Comparison of ENCODE assay signal across 18 cellular contexts in the genomic region with DNA sequence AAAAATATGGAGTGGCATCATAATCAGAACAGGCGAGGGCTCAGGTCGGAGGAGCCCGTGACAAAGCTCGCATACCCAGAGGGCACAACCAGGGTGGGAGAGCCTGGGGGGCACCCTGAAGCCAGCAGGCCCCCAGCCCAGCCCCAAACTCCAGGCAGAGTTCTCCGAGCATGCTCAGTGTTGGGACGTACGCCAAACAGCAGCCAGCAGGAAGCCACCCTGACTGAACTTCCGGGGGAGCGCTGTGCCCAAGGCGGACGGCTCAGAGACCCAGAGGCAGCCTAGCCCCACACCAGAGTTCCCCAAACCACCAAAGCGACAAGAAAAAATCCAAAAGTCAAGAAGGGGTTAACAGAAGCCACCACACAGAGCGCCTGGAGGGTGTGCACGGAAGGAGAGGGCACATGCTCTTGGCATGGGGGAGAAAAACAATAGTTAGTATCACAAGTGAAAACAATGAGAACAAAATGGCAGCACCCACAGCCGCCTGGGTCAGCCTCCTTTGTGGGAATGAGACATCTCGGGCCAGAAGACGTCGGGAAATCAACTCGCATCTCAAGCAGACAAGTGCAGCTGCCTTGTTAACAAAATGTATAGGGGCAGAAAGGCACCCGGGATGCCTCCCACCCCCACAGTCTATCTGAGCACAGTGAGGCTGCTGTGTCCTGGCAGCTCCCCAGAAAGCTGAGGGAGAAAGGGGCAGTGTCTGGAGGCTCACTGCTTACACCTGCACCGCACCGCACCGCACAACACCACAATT. TPM values are rescaled to one million over a fixed set of nuclear protein-coding genes. Genes with fewer than 3 reads are reported as not detected.
DNase-seq lines count a peak whose midpoint lies in the region; ATAC-seq, FAIRE-seq and TF ChIP-seq lines count a peak whose summit lies in the region.
"Had no signal": no experiment of that assay in that cellular context is flagged by ENCODE, and none has a peak within 500 bp of the region (broad histone marks: within the 10 kb centered on the region; RNA-seq: fewer than 3 reads in every experiment).

No MANE protein-coding gene starts in this region.

- DNase-seq in stimulated activated naive CD8-positive, alpha-beta T cell treated with anti-CD3 and anti-CD28 coated beads, Interleukin-15, Interleukin-2, amounts not matched to agents 100 U/mL and 50 U/mL, for 24 hours, result no peak
- no peak for DNase-seq in activated CD4-positive, alpha-beta memory T cell treated with anti-CD3 and anti-CD28 coated beads for 36 hours
- DNase-seq in H1 (ENCODE audit: low read depth in 1 of 2, low spot score in 2 of 2) (no peak), dedifferentiated amniotic fluid mesenchymal stem cell (ENCODE audit: extremely low spot score) (no peak), islet precursor cell (no peak), NCI-H1930 (lab: John Stamatoyannopoulos, UW) (no peak)
- DNase-seq: amniotic stem cell, gastrocnemius medialis, NCI-H1436 treated with DMSO at 0.1 percent for 48 hours, OCI-M1, psoas muscle, SJCRH30 had no signal

- H3K9me3 Mint-ChIP-seq in stimulated activated naive CD8-positive, alpha-beta T cell treated with anti-CD3 and anti-CD28 coated beads, Interleukin-15, Interleukin-2, amounts not matched to agents 100 ng/mL and 50 ng/mL, for 24 hours, result no peaks in the 10 kb centered on the region
- H3K9me3 Mint-ChIP-seq in activated CD4-positive, alpha-beta memory T cell treated with anti-CD3 and anti-CD28 coated beads for 36 hours, result no peaks in the 10 kb centered on the region

- H3K23ac ChIP-seq in H1 (ENCODE audit: insufficient read length), result no peak overlapping the region

- TF ChIP-seq POLR2A in H1 (IDR thresholded peaks at IDR 0.05; ENCODE audit: control extremely low read depth in 1 of 2, low read depth in 2 of 2, low read length in 2 of 2), result no peak

- no peak overlapping the region for H3K27ac ChIP-seq in H1 (ENCODE audit: low read depth, low read length)
- H3K27ac ChIP-seq: epithelial cell of prostate, gastrocnemius medialis, psoas muscle, SJCRH30 had no signal

- H3K4me2 ChIP-seq in H1 (ENCODE audit: insufficient read depth in 1 of 2, low read depth in 2 of 2, low read length in 2 of 2), result no peak overlapping the region

- peak overlapping the region; percentile 38 for H4K8ac ChIP-seq in H1 (ENCODE audit: extremely low read depth, insufficient read depth, low read length)

- H3K27ac Mint-ChIP-seq in stimulated activated naive CD8-positive, alpha-beta T cell treated with anti-CD3 and anti-CD28 coated beads, Interleukin-15, Interleukin-2, amounts not matched to agents 100 ng/mL and 50 ng/mL, for 24 hours, result peak overlapping the region; percentile 40
- peak overlapping the region; percentile 63 for H3K27ac Mint-ChIP-seq in activated CD4-positive, alpha-beta memory T cell treated with anti-CD3 and anti-CD28 coated beads for 36 hours

- intact Hi-C loops in activated CD4-positive, alpha-beta memory T cell treated with anti-CD3 and anti-CD28 coated beads for 36 hours (cut with micrococcal nuclease), result no loop called here

- no peak overlapping the region for H3K4ac ChIP-seq in H1 (replicated peaks; ENCODE audit: insufficient read length, low read depth, low read length)

- no peaks in the 10 kb centered on the region for H3K23me2 ChIP-seq in H1 (ENCODE audit: low read depth, low read length)

- peaks cover 19% of the 10 kb centered on the region for H3K36me3 Mint-ChIP-seq in stimulated activated naive CD8-positive, alpha-beta T cell treated with anti-CD3 and anti-CD28 coated beads, Interleukin-15, Interleukin-2, amounts not matched to agents 100 ng/mL and 50 ng/mL, for 24 hours (ENCODE audit: low read depth)
- peaks cover 26% of the 10 kb centered on the region for H3K36me3 Mint-ChIP-seq in activated CD4-positive, alpha-beta memory T cell treated with anti-CD3 and anti-CD28 coated beads for 36 hours

- H3K14ac ChIP-seq in H1 (ENCODE audit: insufficient read length), result no peak overlapping the region

- POLR2A ChIA-PET in activated CD4-positive, alpha-beta memory T cell treated with anti-CD3 and anti-CD28 coated beads for 36 hours (lab: Charles Lee), result no interaction called here
- POLR2A ChIA-PET in H1 (lab: Charles Lee; ENCODE audit: partially characterized antibody), result interaction anchor here (0.6 to 2.3 kb wide), 5 partner anchors 11 to 171 kb away, joined by 3 to 7 read pairs (median 5); a partner anchor contains a TSS

- H3K4me1 ChIP-seq in H1 (replicated peaks in 1 of 4; ENCODE audit: control insufficient read depth in 3 of 4, insufficient read depth in 4 of 4, low read length in 3 of 4), result no peaks in the 10 kb centered on the region
- H3K4me1 ChIP-seq: gastrocnemius medialis, psoas muscle, SJCRH30 had no signal

- H3K27me3 ChIP-seq in H1 (replicated peaks in 1 of 4; ENCODE audit: control insufficient read depth in 3 of 4, extremely low read depth in 1 of 4, insufficient read depth in 3 of 4, low read length in 3 of 4), result no peaks in the 10 kb centered on the region
- H3K27me3 ChIP-seq: gastrocnemius medialis, SJCRH30 had no signal

- TF ChIP-seq EP300 in H1 (IDR thresholded peaks at IDR 0.05; ENCODE audit: borderline replicate concordance in 1 of 2, low read depth in 2 of 2, low read length in 2 of 2), result no peak

- 90% methylated on average over 21 of the region's 23 CpGs; no CpG with 5 or more reads in 1 of the 2 experiments for WGBS in H1 (ENCODE audit: extremely low coverage in 1 of 2, insufficient coverage in 1 of 2, insufficient read length in 1 of 2, insufficient replicate concordance in 2 of 2, low coverage in 1 of 2, low lambda C conversion rate in 2 of 2, missing lambda C conversion rate in 1 of 2), 2 experiments

- no peak overlapping the region for H2AK5ac ChIP-seq in H1 (ENCODE audit: low read depth, low read length)

- CTCF ChIA-PET in activated CD4-positive, alpha-beta memory T cell treated with anti-CD3 and anti-CD28 coated beads for 36 hours (lab: Charles Lee), result interaction anchor here (1.1 to 1.8 kb wide), 2 partner anchors 78 to 188 kb away, joined by 6 read pairs; no protein-coding TSS in a partner anchor
- CTCF ChIA-PET in H1 (lab: Charles Lee; ENCODE audit: partially characterized antibody), result interaction anchor here (0.7 to 2.8 kb wide), 4 partner anchors 11 to 188 kb away, joined by 3 to 11 read pairs (median 8); a partner anchor contains a TSS

- H3K27me3 Mint-ChIP-seq in stimulated activated naive CD8-positive, alpha-beta T cell treated with anti-CD3 and anti-CD28 coated beads, Interleukin-15, Interleukin-2, amounts not matched to agents 100 ng/mL and 50 ng/mL, for 24 hours, result no peaks in the 10 kb centered on the region
- no peaks in the 10 kb centered on the region for H3K27me3 Mint-ChIP-seq in activated CD4-positive, alpha-beta memory T cell treated with anti-CD3 and anti-CD28 coated beads for 36 hours

- H2AFZ ChIP-seq in H1 (ENCODE audit: low read length), result no peak overlapping the region

- H3K79me2 ChIP-seq in H1 (ENCODE audit: control insufficient read depth in 1 of 2, insufficient read depth in 2 of 2, low read length in 2 of 2), result no peaks in the 10 kb centered on the region

- no peak overlapping the region for H4K5ac ChIP-seq in H1 (ENCODE audit: insufficient read length, low read depth, low read length)

- H3K56ac ChIP-seq in H1 (replicated peaks; ENCODE audit: insufficient read length, low read depth, low read length), result no peak overlapping the region

- H3K4me3 Mint-ChIP-seq in stimulated activated naive CD8-positive, alpha-beta T cell treated with anti-CD3 and anti-CD28 coated beads, Interleukin-15, Interleukin-2, amounts not matched to agents 100 ng/mL and 50 ng/mL, for 24 hours, result peak overlapping the region; percentile 13
- peak overlapping the region; percentile 41 for H3K4me3 Mint-ChIP-seq in activated CD4-positive, alpha-beta memory T cell treated with anti-CD3 and anti-CD28 coated beads for 36 hours

- TF ChIP-seq CTCF in H1 (IDR thresholded peaks at IDR 0.05; ENCODE audit: control extremely low read depth in 1 of 3, insufficient read depth in 1 of 3, low read depth in 1 of 3, low read length in 3 of 3), result no peak

- H3K9me3 ChIP-seq in H1 (ENCODE audit: insufficient read depth in 2 of 2, low read depth in 1 of 2, low read length in 1 of 2), result no peaks in the 10 kb centered on the region
- H3K9me3 ChIP-seq: gastrocnemius medialis, psoas muscle, SJCRH30 had no signal

- FAIRE-seq in H1 (lab: Jason Lieb, UNC), result no peak

- no peaks in the 10 kb centered on the region; the same call in 1 of the 2 replicates for H3K79me1 ChIP-seq in H1 (ENCODE audit: low read depth, low read length)

- H2BK5ac ChIP-seq in H1 (ENCODE audit: low read depth, low read length), result no peak overlapping the region

- no peak overlapping the region for H2BK15ac ChIP-seq in H1 (ENCODE audit: low read length)

- no peak overlapping the region for H2BK120ac ChIP-seq in H1 (replicated peaks; ENCODE audit: low read depth, low read length)

- no peak overlapping the region for H2BK12ac ChIP-seq in H1 (ENCODE audit: low read depth, low read length)

- H3K4me1 Mint-ChIP-seq in stimulated activated naive CD8-positive, alpha-beta T cell treated with anti-CD3 and anti-CD28 coated beads, Interleukin-15, Interleukin-2, amounts not matched to agents 100 ng/mL and 50 ng/mL, for 24 hours (ENCODE audit: low read depth), result peaks cover 8% of the 10 kb centered on the region
- no peaks in the 10 kb centered on the region for H3K4me1 Mint-ChIP-seq in activated CD4-positive, alpha-beta memory T cell treated with anti-CD3 and anti-CD28 coated beads for 36 hours (ENCODE audit: low read depth)

- H3K9ac ChIP-seq in H1 (replicated peaks in 1 of 4; ENCODE audit: extremely low read depth in 1 of 4, low read depth in 3 of 4, low read length in 3 of 4), result no peak overlapping the region

- peaks cover 0 to 9% of the 10 kb centered on the region in 2 experiments for H4K20me1 ChIP-seq in H1 (replicated peaks in 1 of 2; ENCODE audit: control insufficient read depth in 1 of 2, insufficient read depth in 2 of 2, low read length in 2 of 2)

- H3K18ac ChIP-seq in H1 (ENCODE audit: extremely low read depth, low read length), result no peak overlapping the region

- H3K36me3 ChIP-seq in H1 (ENCODE audit: control insufficient read depth in 2 of 4, insufficient read depth in 4 of 4, low read length in 3 of 4), result peaks cover 21 to 61% (median 44%) of the 10 kb centered on the region in 4 experiments; a peak in 7 of 8 replicates

- no peak for TF ChIP-seq RAD21 in H1 (IDR thresholded peaks at IDR 0.05 in 1 of 2, conservative IDR thresholded peaks at IDR 0.05 in 1 of 2; ENCODE audit: low read depth in 2 of 2, low read length in 2 of 2)

- no peak overlapping the region for H4K91ac ChIP-seq in H1 (replicated peaks; ENCODE audit: insufficient read length, low read length)

- no peak overlapping the region for H3K4me3 ChIP-seq in H1 (ENCODE audit: extremely low read depth in 1 of 4, insufficient read depth in 2 of 4, low read depth in 3 of 4, low read length in 4 of 4)
- H3K4me3 ChIP-seq: gastrocnemius medialis, psoas muscle, SJCRH30 had no signal

- H2BK20ac ChIP-seq in H1 (ENCODE audit: low read length), result no peak overlapping the region

- no peak for ATAC-seq in stimulated activated naive CD8-positive, alpha-beta T cell treated with anti-CD3 and anti-CD28 coated beads, Interleukin-15, Interleukin-2, amounts not matched to agents 100 U/mL and 50 U/mL, for 24 hours
- no peak for ATAC-seq in HG02840 (IDR thresholded peaks at IDR 0.05; ENCODE audit: low FRiP score, unreplicated experiment)
- ATAC-seq: gastrocnemius medialis, psoas muscle had no signal

RNA-seq across cellular contexts. Expression of a gene that starts 11.9 kb away (rescaled TPM):
- total RNA-seq in activated CD4-positive, alpha-beta memory T cell treated with anti-CD3 and anti-CD28 coated beads for 36 hours, result 10 to 100 TPM; 63.3 to 66.0 TPM
- total RNA-seq in H1 (2021; fragmentation: NEBNext Ultra II Directional; extraction: Animal tissue kit (Norgen Biotek cat#: 25700)), result 92.6 and 95.3 TPM in 2 replicates
- 77.1 and 83.3 TPM in 2 replicates for polyA plus RNA-seq in H1 (2011; rRNA removed)
- polyA plus RNA-seq in H1 (2011; cell fraction: cytosol; rRNA removed), result 73.6 TPM
- polyA plus RNA-seq in H1 (2011; cell fraction: nucleus; rRNA removed), result 231 TPM
- polyA plus RNA-seq in H1 (2012, experiment 1 of 2), result 53.1 to 105 TPM (median 63.0 TPM) in 4 replicates
- 42.5 TPM for polyA plus RNA-seq in H1 (2012, experiment 2 of 2)
- polyA plus RNA-seq in H1 (2013, experiment 1 of 2), result 44.0 TPM
- 43.4 TPM for polyA plus RNA-seq in H1 (2013, experiment 2 of 2)
- 129 and 130 TPM in 2 replicates for polyA minus RNA-seq in H1 (2011; rRNA and poly(A)+ RNA removed)
- polyA minus RNA-seq in H1 (2011; cell fraction: cytosol; rRNA and poly(A)+ RNA removed), result 56.7 TPM
- polyA minus RNA-seq in H1 (2011; cell fraction: nucleus; rRNA and poly(A)+ RNA removed), result 113 TPM

RNA-seq across cellular contexts. Expression of a gene that starts 12.7 kb away (rescaled TPM):
- 1 to 10 TPM; 4.9 to 5.1 TPM for total RNA-seq in activated CD4-positive, alpha-beta memory T cell treated with anti-CD3 and anti-CD28 coated beads for 36 hours
- total RNA-seq in H1 (2021; fragmentation: NEBNext Ultra II Directional; extraction: Animal tissue kit (Norgen Biotek cat#: 25700)), result 0.26 TPM in 1 of 2 replicates, not detected in the other
- not detected in 2 replicates for polyA plus RNA-seq in H1 (2011; rRNA removed)
- polyA plus RNA-seq in H1 (2011; cell fraction: cytosol; rRNA removed), result 0.03 TPM
- polyA plus RNA-seq in H1 (2011; cell fraction: nucleus; rRNA removed), result 0.33 TPM
- polyA plus RNA-seq in H1 (2012, experiment 1 of 2), result 9.6 to 20.9 TPM (median 19.9 TPM) in 4 replicates
- polyA plus RNA-seq in H1 (2012, experiment 2 of 2), result 16.5 TPM
- not detected for polyA plus RNA-seq in H1 (2013, experiment 1 of 2)
- not detected for polyA plus RNA-seq in H1 (2013, experiment 2 of 2)
- not detected in 2 replicates for polyA minus RNA-seq in H1 (2011; rRNA and poly(A)+ RNA removed)
- not detected for polyA minus RNA-seq in H1 (2011; cell fraction: cytosol; rRNA and poly(A)+ RNA removed)
- 0.60 TPM for polyA minus RNA-seq in H1 (2011; cell fraction: nucleus; rRNA and poly(A)+ RNA removed)
- total RNA-seq: gastrocnemius medialis, LHCN-M2, liver had no signal

RNA-seq across cellular contexts. Expression of a gene that starts 17.1 kb away (rescaled TPM):
- 1 to 10 TPM; 3.5 to 4.8 TPM for total RNA-seq in activated CD4-positive, alpha-beta memory T cell treated with anti-CD3 and anti-CD28 coated beads for 36 hours
- 0.86 and 1.0 TPM in 2 replicates for total RNA-seq in H1 (2021; fragmentation: NEBNext Ultra II Directional; extraction: Animal tissue kit (Norgen Biotek cat#: 25700))
- polyA plus RNA-seq in H1 (2011; rRNA removed), result 2.2 and 2.5 TPM in 2 replicates
- polyA plus RNA-seq in H1 (2011; cell fraction: cytosol; rRNA removed), result 1.1 TPM
- polyA plus RNA-seq in H1 (2011; cell fraction: nucleus; rRNA removed), result 1.3 TPM
- 0.43 to 0.55 TPM (median 0.53 TPM) in 3 of 4 replicates, not detected in the other for polyA plus RNA-seq in H1 (2012, experiment 1 of 2)
- 0.34 TPM for polyA plus RNA-seq in H1 (2012, experiment 2 of 2)
- 0.65 TPM for polyA plus RNA-seq in H1 (2013, experiment 1 of 2)
- 0.75 TPM for polyA plus RNA-seq in H1 (2013, experiment 2 of 2)
- not detected in 2 replicates for polyA minus RNA-seq in H1 (2011; rRNA and poly(A)+ RNA removed)
- not detected for polyA minus RNA-seq in H1 (2011; cell fraction: cytosol; rRNA and poly(A)+ RNA removed)
- not detected for polyA minus RNA-seq in H1 (2011; cell fraction: nucleus; rRNA and poly(A)+ RNA removed)
- total RNA-seq: LHCN-M2, NCI-H460 had no signal

RNA-seq across cellular contexts. Expression of a gene that starts 19.4 kb away (rescaled TPM):
- total RNA-seq in activated CD4-positive, alpha-beta memory T cell treated with anti-CD3 and anti-CD28 coated beads for 36 hours, result 100 to 1,000 TPM; 142 to 148 TPM
- total RNA-seq in H1 (2021; fragmentation: NEBNext Ultra II Directional; extraction: Animal tissue kit (Norgen Biotek cat#: 25700)), result 83.5 and 84.6 TPM in 2 replicates
- 50.0 and 57.7 TPM in 2 replicates for polyA plus RNA-seq in H1 (2011; rRNA removed)
- 60.9 TPM for polyA plus RNA-seq in H1 (2011; cell fraction: cytosol; rRNA removed)
- 48.2 TPM for polyA plus RNA-seq in H1 (2011; cell fraction: nucleus; rRNA removed)
- 70.6 to 85.2 TPM (median 74.1 TPM) in 4 replicates for polyA plus RNA-seq in H1 (2012, experiment 1 of 2)
- polyA plus RNA-seq in H1 (2012, experiment 2 of 2), result 17.8 TPM
- 46.0 TPM for polyA plus RNA-seq in H1 (2013, experiment 1 of 2)
- 46.1 TPM for polyA plus RNA-seq in H1 (2013, experiment 2 of 2)
- polyA minus RNA-seq in H1 (2011; rRNA and poly(A)+ RNA removed), result 61.8 and 68.0 TPM in 2 replicates
- polyA minus RNA-seq in H1 (2011; cell fraction: cytosol; rRNA and poly(A)+ RNA removed), result 37.0 TPM
- 33.6 TPM for polyA minus RNA-seq in H1 (2011; cell fraction: nucleus; rRNA and poly(A)+ RNA removed)

RNA-seq across cellular contexts. Expression of a gene that starts 49.3 kb away (rescaled TPM):
- total RNA-seq in activated CD4-positive, alpha-beta memory T cell treated with anti-CD3 and anti-CD28 coated beads for 36 hours, result under 1 TPM; 0.22 to 0.29 TPM
- 4.9 and 5.4 TPM in 2 replicates for total RNA-seq in H1 (2021; fragmentation: NEBNext Ultra II Directional; extraction: Animal tissue kit (Norgen Biotek cat#: 25700))
- polyA plus RNA-seq in H1 (2011; rRNA removed), result 4.6 and 4.7 TPM in 2 replicates
- 3.7 TPM for polyA plus RNA-seq in H1 (2011; cell fraction: cytosol; rRNA removed)
- polyA plus RNA-seq in H1 (2011; cell fraction: nucleus; rRNA removed), result 3.7 TPM
- polyA plus RNA-seq in H1 (2012, experiment 1 of 2), result 3.2 to 6.3 TPM (median 4.8 TPM) in 4 replicates
- polyA plus RNA-seq in H1 (2012, experiment 2 of 2), result 4.5 TPM
- 5.4 TPM for polyA plus RNA-seq in H1 (2013, experiment 1 of 2)
- 5.7 TPM for polyA plus RNA-seq in H1 (2013, experiment 2 of 2)
- 1.3 TPM in 2 replicates for polyA minus RNA-seq in H1 (2011; rRNA and poly(A)+ RNA removed)
- polyA minus RNA-seq in H1 (2011; cell fraction: cytosol; rRNA and poly(A)+ RNA removed), result 3.4 TPM
- 2.7 TPM for polyA minus RNA-seq in H1 (2011; cell fraction: nucleus; rRNA and poly(A)+ RNA removed)
- total RNA-seq: LHCN-M2, NCI-H460 had no signal
- polyA plus RNA-seq: liver had no signal
